In genomic region chr6:137821486-137821885, GRCh38 we compare ENCODE assay signal across 22 cellular contexts. TPM values are rescaled to one million over a fixed set of nuclear protein-coding genes. Genes with fewer than 3 reads are reported as not detected.
DNase-seq lines count a peak whose midpoint lies in the region; ATAC-seq, FAIRE-seq and TF ChIP-seq lines count a peak whose summit lies in the region.
"Had no signal": no experiment of that assay in that cellular context is flagged by ENCODE, and none has a peak within 500 bp of the region (broad histone marks: within the 10 kb centered on the region; RNA-seq: fewer than 3 reads in every experiment).

No MANE protein-coding gene starts in this region.

- H3K79me2 ChIP-seq in Loucy (ENCODE audit: insufficient read depth, low read length) (no peaks in the 10 kb centered on the region), osteoblast (ENCODE audit: insufficient read depth, low read length) (no peaks in the 10 kb centered on the region)

- no peaks in the 10 kb centered on the region for H3K9me3 Mint-ChIP-seq in T-helper 1 cell treated with Interleukin-12 subunit alpha and Interleukin-12 subunit beta and Interleukin-4 antibody, amounts not matched to agents 30 μg/mL and 1 μg/mL, for 36 hours
- H3K9me3 Mint-ChIP-seq: stimulated activated naive B cell treated with anti-CD40 and anti-IgM and Interleukin-4, amounts not matched to agents 10 μg/mL and 1 μg/mL and 100 μg/mL, for 72 hours; type B pancreatic cell had no signal

- intact Hi-C loops in pancreas (cut with DNase I): no loop called here

- DNase-seq in T-helper 1 cell: no peak
- DNase-seq in adipocyte (ENCODE audit: low read depth): no peak
- DNase-seq in osteoblast (ENCODE audit: insufficient read length, low spot score, missing footprints): no peak
- no peak for DNase-seq in pancreas
- DNase-seq: 8988T; activated CD4-positive, CD25-positive, alpha-beta regulatory T cell; activated gamma-delta T cell treated with Interleukin-2 at 50 U/mL for 16 hours; BE2C; effector CD8-positive, alpha-beta T cell; esophagus squamous epithelium; left ventricle myocardium superior; occipital lobe; stimulated activated naive B cell treated with anti-CD40 and anti-IgM and Interleukin-4, amounts not matched to agents 10 μg/mL and 1 μg/mL and 100 μg/mL, for 72 hours had no signal

- H3K27ac Mint-ChIP-seq in T-helper 1 cell treated with Interleukin-12 subunit alpha and Interleukin-12 subunit beta and Interleukin-4 antibody, amounts not matched to agents 30 μg/mL and 1 μg/mL, for 36 hours: peak overlapping the region; percentile 13
- H3K27ac Mint-ChIP-seq: type B pancreatic cell had no signal

- no peaks in the 10 kb centered on the region for H4K20me1 ChIP-seq in Loucy (ENCODE audit: insufficient read depth, low read length, poor library complexity, severe bottlenecking)
- no peaks in the 10 kb centered on the region for H4K20me1 ChIP-seq in osteoblast (ENCODE audit: insufficient read depth, low read length)

- H3K4me2 ChIP-seq in Loucy (ENCODE audit: low read depth, low read length, poor library complexity, severe bottlenecking) (peak overlapping the region; percentile 68), osteoblast (ENCODE audit: insufficient read depth, low read length) (peak overlapping the region; percentile 33)

- no peak for FAIRE-seq in pancreas (lab: Jason Lieb, UNC)
- FAIRE-seq: GM12892, H54, HTR-8/SVneo had no signal

- H3K36me3 Mint-ChIP-seq in T-helper 1 cell treated with Interleukin-12 subunit alpha and Interleukin-12 subunit beta and Interleukin-4 antibody, amounts not matched to agents 30 μg/mL and 1 μg/mL, for 36 hours (ENCODE audit: low read depth): no peaks in the 10 kb centered on the region
- H3K36me3 Mint-ChIP-seq: type B pancreatic cell had no signal

- H3K9me3 ChIP-seq in Loucy (ENCODE audit: insufficient read depth, low read depth, low read length) (no peaks in the 10 kb centered on the region), adipocyte (ENCODE audit: control insufficient read depth, low read length) (no peaks in the 10 kb centered on the region), osteoblast (ENCODE audit: low read depth, low read length) (no peaks in the 10 kb centered on the region), pancreas (no peaks in the 10 kb centered on the region)
- H3K9me3 ChIP-seq: BE2C, esophagus squamous epithelium, SJSA1 had no signal

- ATAC-seq in GM19351 (IDR thresholded peaks at IDR 0.05; ENCODE audit: unreplicated experiment) (no peak), HG02870 (IDR thresholded peaks at IDR 0.05; ENCODE audit: unreplicated experiment) (no peak), pancreas (no peak)
- ATAC-seq: stimulated activated naive B cell treated with anti-CD40 and anti-IgM and Interleukin-4, amounts not matched to agents 10 μg/mL and 1 μg/mL and 100 μg/mL, for 72 hours had no signal

- H3F3A ChIP-seq in Loucy (ENCODE audit: low read depth): peaks cover 11% of the 10 kb centered on the region

- H3K27ac ChIP-seq in osteoblast (ENCODE audit: low read depth, low read length): peak overlapping the region; percentile 16
- H3K27ac ChIP-seq in pancreas: no peak overlapping the region
- H3K27ac ChIP-seq: esophagus squamous epithelium, SJSA1 had no signal

- H3K36me3 ChIP-seq in Loucy (ENCODE audit: insufficient read depth, low read length) (no peaks in the 10 kb centered on the region), adipocyte (ENCODE audit: control insufficient read depth, insufficient read depth, low read length, severe bottlenecking) (no peaks in the 10 kb centered on the region), osteoblast (ENCODE audit: insufficient read depth, low read length) (no peaks in the 10 kb centered on the region), pancreas (no peaks in the 10 kb centered on the region)
- H3K36me3 ChIP-seq: BE2C, esophagus squamous epithelium, SJSA1 had no signal

- H3K4me1 ChIP-seq in Loucy (ENCODE audit: insufficient read depth, low read length, poor library complexity, severe bottlenecking) (peaks cover 82% of the 10 kb centered on the region), adipocyte (ENCODE audit: control insufficient read depth, insufficient read depth, low read length) (peaks cover 39% of the 10 kb centered on the region), osteoblast (ENCODE audit: insufficient read depth, low read length) (peaks cover 21% of the 10 kb centered on the region), pancreas (no peaks in the 10 kb centered on the region)
- H3K4me1 ChIP-seq: BE2C had no signal

- H3K27me3 Mint-ChIP-seq in T-helper 1 cell treated with Interleukin-12 subunit alpha and Interleukin-12 subunit beta and Interleukin-4 antibody, amounts not matched to agents 30 μg/mL and 1 μg/mL, for 36 hours (ENCODE audit: low read depth): no peaks in the 10 kb centered on the region
- H3K27me3 Mint-ChIP-seq: stimulated activated naive B cell treated with anti-CD40 and anti-IgM and Interleukin-4, amounts not matched to agents 10 μg/mL and 1 μg/mL and 100 μg/mL, for 72 hours had no signal

- no peaks in the 10 kb centered on the region for H3K9me2 ChIP-seq in Loucy (replicated peaks; ENCODE audit: low read depth, low read length)

- H3K27me3 ChIP-seq in Loucy (ENCODE audit: insufficient read depth, low read length, poor library complexity, severe bottlenecking) (no peaks in the 10 kb centered on the region), adipocyte (replicated peaks; ENCODE audit: control insufficient read depth, insufficient read depth, low read length) (no peaks in the 10 kb centered on the region), osteoblast (ENCODE audit: insufficient read depth, low read length) (no peaks in the 10 kb centered on the region), pancreas (no peaks in the 10 kb centered on the region)
- H3K27me3 ChIP-seq: BE2C, esophagus squamous epithelium, SJSA1 had no signal

- no peak overlapping the region for H2AFZ ChIP-seq in Loucy (ENCODE audit: low read length)
- H2AFZ ChIP-seq in osteoblast (ENCODE audit: low read length): no peak overlapping the region

- H3K4me3 Mint-ChIP-seq in T-helper 1 cell treated with Interleukin-12 subunit alpha and Interleukin-12 subunit beta and Interleukin-4 antibody, amounts not matched to agents 30 μg/mL and 1 μg/mL, for 36 hours: no peak overlapping the region
- H3K4me3 Mint-ChIP-seq: stimulated activated naive B cell treated with anti-CD40 and anti-IgM and Interleukin-4, amounts not matched to agents 10 μg/mL and 1 μg/mL and 100 μg/mL, for 72 hours; type B pancreatic cell had no signal

- H3K4me1 Mint-ChIP-seq in T-helper 1 cell treated with Interleukin-12 subunit alpha and Interleukin-12 subunit beta and Interleukin-4 antibody, amounts not matched to agents 30 μg/mL and 1 μg/mL, for 36 hours (ENCODE audit: low read depth): peaks cover 66% of the 10 kb centered on the region

- no peak overlapping the region for H3K4me3 ChIP-seq in Loucy (ENCODE audit: low read length, poor library complexity, severe bottlenecking)
- H3K4me3 ChIP-seq in adipocyte (ENCODE audit: low read length): peak overlapping the region; percentile 39
- no peak overlapping the region for H3K4me3 ChIP-seq in osteoblast (ENCODE audit: insufficient read depth, low read length)
- no peak overlapping the region for H3K4me3 ChIP-seq in pancreas
- H3K4me3 ChIP-seq: esophagus squamous epithelium, SJSA1 had no signal

- 58% methylated on average over 3 of the region's 3 CpGs for WGBS in pancreas, 2 donors

- TF ChIP-seq CTCF in Loucy (conservative IDR thresholded peaks at IDR 0.05; ENCODE audit: low read length): no peak
- no peak for TF ChIP-seq CTCF in osteoblast (IDR thresholded peaks at IDR 0.05; ENCODE audit: extremely low read depth, low read depth, low read length)
- no peak for TF ChIP-seq CTCF in pancreas (IDR thresholded peaks at IDR 0.05)

- peak overlapping the region; percentile 68 for H3K9ac ChIP-seq in Loucy (ENCODE audit: low read depth, low read length, poor library complexity, severe bottlenecking)
- H3K9ac ChIP-seq in adipocyte (ENCODE audit: low read length): peak overlapping the region; percentile 36

RNA-seq across cellular contexts. Expression of gene TNFAIP3, which starts 45.6 kb away (rescaled TPM):
- total RNA-seq in osteoblast (8.5 and 10.5 TPM in 2 replicates), pancreas (10 to 100 TPM in 5 of 6 donors, 1 to 10 TPM in 1; 9.3 to 59.2 (median 13.5) TPM)
- polyA plus RNA-seq in pancreas: 10 to 100 TPM; 13.9 to 14.5 TPM
